In genomic region chr2:54455584-54456525, GRCh38 we compare ENCODE assay signal across 8 cellular contexts. TPM values are rescaled to one million over a fixed set of nuclear protein-coding genes. Genes with fewer than 3 reads are reported as not detected.
DNase-seq lines count a peak whose midpoint lies in the region; ATAC-seq, FAIRE-seq and TF ChIP-seq lines count a peak whose summit lies in the region.

SPTBN1 (plus strand) TSS chr2:54456327; CDS start chr2:54526419, 70,092 bp downstream.

- no peak for TF ChIP-seq CTCF in AG10803 (conservative IDR thresholded peaks at IDR 0.05; ENCODE audit: low read length)
- TF ChIP-seq CTCF in bronchial epithelial cell (IDR thresholded peaks at IDR 0.05; ENCODE audit: insufficient read depth, low read length, severe bottlenecking) = no peak
- TF ChIP-seq CTCF in retinal pigment epithelial cell (conservative IDR thresholded peaks at IDR 0.05; ENCODE audit: low read depth, low read length) = no peak

- ATAC-seq in GM18909 (IDR thresholded peaks at IDR 0.05; ENCODE audit: poor library complexity, unreplicated experiment) = peak; percentile 46
- ATAC-seq in GM21825 (IDR thresholded peaks at IDR 0.05; ENCODE audit: unreplicated experiment) = no peak

- H3K9me3 ChIP-seq in iPS-18c (ENCODE audit: control insufficient read depth, insufficient read depth, low read length) = no peaks in the 10 kb centered on the region

- DNase-seq in AG10803 (ENCODE audit: low read depth) (peak; percentile 93), Kasumi-1 (lab: John Stamatoyannopoulos, UW) (peak; percentile 15 to 41), SKM-1 (lab: John Stamatoyannopoulos, UW; ENCODE audit: unreplicated experiment) (peak; percentile 23), bronchial epithelial cell (ENCODE audit: low read depth) (peak; percentile 32), retinal pigment epithelial cell (ENCODE audit: low read depth) (peak; percentile 66)

- H3K4me3 ChIP-seq in AG10803 (ENCODE audit: low read length) (peak within 1 kb of the TSS; percentile 79), bronchial epithelial cell (ENCODE audit: low read depth, low read length) (peak within 1 kb of the TSS; percentile 52), iPS-18c (ENCODE audit: insufficient read depth, low read depth, low read length) (peak within 1 kb of the TSS; percentile 75), retinal pigment epithelial cell (ENCODE audit: low read length) (peak within 1 kb of the TSS; percentile 83)

- FAIRE-seq in bronchial epithelial cell (lab: Jason Lieb, UNC) = no peak

- H3K27me3 ChIP-seq in bronchial epithelial cell (ENCODE audit: control insufficient read depth, insufficient read depth, low read length) = no peaks in the 10 kb centered on the region

- no peaks in the 10 kb centered on the region for H3K36me3 ChIP-seq in bronchial epithelial cell (ENCODE audit: control insufficient read depth, insufficient read depth, low read length)

RNA-seq across cellular contexts. Expression of gene SPTBN1, which starts in this region (rescaled TPM):
- total RNA-seq in bronchial epithelial cell = 339 and 365 TPM in 2 replicates

Comparison
In these comparisons a context has a peak if more than half of its experiments do, and no peak if none do; other contexts are left out.
1. DNase-seq: peak in every context shown above with its lines; median percentile 93 in AG10803; 66 in retinal pigment epithelial cell; 32 in bronchial epithelial cell; 28 in Kasumi-1; 23 in SKM-1.